ENCODE assay signal across 8 cellular contexts in the genomic region with DNA sequence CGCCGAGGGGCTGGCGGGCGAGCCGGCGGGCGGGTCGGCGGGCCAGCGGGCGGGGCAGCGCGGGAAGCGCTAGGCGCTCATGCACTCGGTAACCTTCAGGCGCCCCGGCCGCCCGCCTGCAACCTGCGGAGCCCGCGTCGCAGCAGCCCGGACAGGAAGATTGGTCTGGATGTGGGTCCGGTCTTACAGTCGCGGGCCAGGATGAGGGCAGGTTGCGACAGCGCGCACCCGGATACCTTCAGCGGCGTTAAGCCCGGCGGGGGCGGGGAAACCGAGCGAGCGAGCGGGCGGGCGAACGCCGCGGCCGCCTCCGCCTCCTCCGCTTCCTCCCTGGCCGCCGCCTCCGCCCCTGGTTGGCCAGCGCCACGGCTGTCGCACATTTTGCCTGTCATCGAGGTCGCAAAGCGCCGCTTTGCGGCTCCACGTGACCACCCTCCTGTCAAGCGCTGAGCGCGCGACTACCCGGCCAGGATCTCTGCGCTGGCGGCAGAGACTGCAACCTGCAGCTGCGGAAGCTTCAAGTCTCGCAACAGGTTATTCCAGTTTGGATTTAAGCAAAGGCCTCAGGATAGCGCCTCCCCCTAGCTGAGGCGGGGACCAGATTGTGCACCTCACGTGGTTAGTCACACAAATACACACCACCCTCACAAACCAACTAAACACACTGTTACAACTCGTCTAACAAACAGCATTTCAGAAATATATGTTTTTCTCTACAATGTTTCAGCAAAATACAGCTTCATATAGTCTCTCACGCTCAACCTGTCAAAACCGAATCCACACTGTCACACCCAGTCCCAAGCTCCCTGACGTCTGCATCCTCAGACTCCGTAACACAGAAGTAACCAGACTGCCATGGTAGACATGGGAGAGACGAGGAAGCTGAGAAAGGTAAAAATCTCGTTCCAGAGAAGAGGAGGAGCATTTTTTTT. TPM values are rescaled to one million over a fixed set of nuclear protein-coding genes. Genes with fewer than 3 reads are reported as not detected.
DNase-seq lines count a peak whose midpoint lies in the region; ATAC-seq and TF ChIP-seq lines count a peak whose summit lies in the region.

FAF1 (minus strand) TSS at position 355 of the 932 bp plus-strand sequence. CDS start 456 bp downstream, outside the sequence.

- no peaks in the 10 kb centered on the region for H3K36me3 ChIP-seq in upper lobe of right lung

- H3K27me3 ChIP-seq in upper lobe of right lung: no peaks in the 10 kb centered on the region

- H3K4me3 ChIP-seq in GM12875 (ENCODE audit: low read depth, low read length) (peak within 1 kb of the TSS; percentile 88), upper lobe of right lung (peak within 1 kb of the TSS; percentile 77)

- H3K4me1 ChIP-seq in upper lobe of right lung: peaks cover 20% of the 10 kb centered on the region

- POLR2A ChIA-PET in T-cell (lab: Charles Lee): interaction anchor here (0.9 to 2.6 kb wide), 4 partner anchors 10 to 276 kb away, joined by 3 to 23 read pairs (median 6); partner anchors contain the start of genes CDKN2C (in 2 of the 2) and RNF11 (in 1 of the 2)

- peak within 1 kb of the TSS; percentile 72 to 92 (median 89) for H3K4me3 Mint-ChIP-seq in T-cell

- H3K4me1 Mint-ChIP-seq in T-cell: peaks cover 23 to 25% (median 25%) of the 10 kb centered on the region in 3 donors

- ATAC-seq in HG02763 (IDR thresholded peaks at IDR 0.05; ENCODE audit: unreplicated experiment): peak; percentile 82
- peak; percentile 88 to 95 (median 92) for ATAC-seq in T-cell (replicated peaks in 1 of 4)
- ATAC-seq in left cardiac atrium: peak; percentile 97 to 99
- ATAC-seq in upper lobe of right lung: peak; percentile 99

- no peaks in the 10 kb centered on the region for H3K27me3 Mint-ChIP-seq in T-cell

- intact Hi-C loops in left cardiac atrium (cut with DNase I): no loop called here
- intact Hi-C loops in posterior vena cava (cut with DNase I): no loop called here
- intact Hi-C loops in upper lobe of right lung (cut with DNase I): no loop called here

- TF ChIP-seq CTCF in GM12875 (IDR thresholded peaks at IDR 0.05; ENCODE audit: borderline replicate concordance, insufficient read depth, low read depth, low read length) (peak; percentile 31), upper lobe of right lung (IDR thresholded peaks at IDR 0.05) (peak; percentile 28)

- DNase-seq in NCI-H1417 (lab: John Stamatoyannopoulos, UW) (peak; percentile 97 to 98 (median 97)), T-cell (peak; percentile 93 to 99 (median 98)), amniotic epithelial cell (ENCODE audit: low read depth) (peak; percentile 93), left cardiac atrium (peak; percentile 97), posterior vena cava (ENCODE audit: low spot score) (peak; percentile 99), upper lobe of right lung (peak; percentile 99)

- peak within 1 kb of the TSS; percentile 81 for H3K27ac ChIP-seq in upper lobe of right lung

- no peaks in the 10 kb centered on the region for H3K9me3 ChIP-seq in upper lobe of right lung

- no peaks in the 10 kb centered on the region for H3K36me3 Mint-ChIP-seq in T-cell

- H3K9me3 Mint-ChIP-seq in T-cell: no peaks in the 10 kb centered on the region

- CTCF ChIA-PET in T-cell (lab: Charles Lee): interaction anchor here (0.9 to 1.9 kb wide), 5 partner anchors 9 to 229 kb away, joined by 3 to 19 read pairs (median 5); partner anchors contain the start of gene CDKN2C (in 2 of the 2)

- peak within 1 kb of the TSS; percentile 91 to 98 for H3K27ac Mint-ChIP-seq in T-cell

RNA-seq across cellular contexts. Expression of gene FAF1, which starts in this region (rescaled TPM):
- 10 to 100 TPM; 34.6 to 57.8 (median 35.5) TPM for total RNA-seq in T-cell
- 10 to 100 TPM; 71.2 to 76.8 TPM for total RNA-seq in left cardiac atrium
- total RNA-seq in posterior vena cava: 10 to 100 TPM; 55.3 to 64.2 TPM
- 46.4 TPM for total RNA-seq in upper lobe of right lung

Comparison
In these comparisons a context has a peak if more than half of its experiments do, and no peak if none do; other contexts are left out.
1. Peak in every context shown above with its lines: DNase-seq, ATAC-seq, H3K4me3 ChIP-seq and H3K27ac ChIP-seq.